In the genomic region with DNA sequence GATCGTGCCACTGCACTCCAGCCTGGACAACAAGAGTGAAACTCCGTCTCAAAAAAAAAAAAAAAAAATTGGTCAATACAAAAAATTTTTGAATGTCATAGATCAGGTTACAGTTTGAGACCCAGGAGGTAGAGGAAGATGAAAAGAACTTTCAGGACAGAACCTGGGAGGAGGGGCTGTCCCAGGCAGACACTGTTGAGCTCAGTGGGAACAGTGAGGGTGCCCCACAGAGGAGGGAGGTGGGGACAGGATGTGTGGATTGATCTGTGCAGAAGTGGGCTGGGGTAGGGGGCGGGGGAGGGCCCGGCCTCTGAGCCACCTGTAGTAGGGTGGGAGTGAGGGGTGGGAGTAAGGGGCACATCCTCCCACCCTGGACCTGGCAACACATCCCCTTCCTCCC, we compare ENCODE assay signal across 18 cellular contexts. TPM values are rescaled to one million over a fixed set of nuclear protein-coding genes. Genes with fewer than 3 reads are reported as not detected.
DNase-seq lines count a peak whose midpoint lies in the region; ATAC-seq and TF ChIP-seq lines count a peak whose summit lies in the region.
"Had no signal": no experiment of that assay in that cellular context is flagged by ENCODE, and none has a peak within 500 bp of the region (broad histone marks: within the 10 kb centered on the region; RNA-seq: fewer than 3 reads in every experiment).

No MANE protein-coding gene starts in this region.

- H3K4me1 Mint-ChIP-seq in CD8-positive, alpha-beta T cell (ENCODE audit: low read depth) = peaks cover 49% of the 10 kb centered on the region
- peaks cover 39 to 57% of the 10 kb centered on the region in 2 donors for H3K4me1 Mint-ChIP-seq in effector memory CD8-positive, alpha-beta T cell (ENCODE audit: low read depth in 2 of 2)

- peaks cover 32% of the 10 kb centered on the region for H3F3A ChIP-seq in MM.1S (ENCODE audit: insufficient read depth, low read length)

- H3K27ac ChIP-seq in BLaER1 (no peak overlapping the region), MM.1S (ENCODE audit: low read length) (peak overlapping the region; percentile 98), uterus (no peak overlapping the region)
- no peak overlapping the region for H3K27ac ChIP-seq in CD8-positive, alpha-beta T cell (ENCODE audit: low read depth, low read length)
- H3K27ac ChIP-seq: ascending aorta, ovary, tibial artery had no signal

- ATAC-seq in CD8-positive, alpha-beta T cell = no peak
- no peak for ATAC-seq in effector memory CD8-positive, alpha-beta T cell (replicated peaks)
- no peak for ATAC-seq in GM18511 (IDR thresholded peaks at IDR 0.05; ENCODE audit: unreplicated experiment)
- no peak for ATAC-seq in HG03159 (IDR thresholded peaks at IDR 0.05; ENCODE audit: unreplicated experiment)
- ATAC-seq in HG03457 (IDR thresholded peaks at IDR 0.05; ENCODE audit: unreplicated experiment) = no peak
- ATAC-seq: sciatic nerve had no signal

- H3K4me3 ChIP-seq in BLaER1 (no peak overlapping the region), MM.1S (ENCODE audit: low read length) (peak overlapping the region; percentile 28; the same call in 1 of the 2 replicates), uterus (no peak overlapping the region)
- no peak overlapping the region for H3K4me3 ChIP-seq in CD8-positive, alpha-beta T cell (ENCODE audit: low read depth, low read length)
- H3K4me3 ChIP-seq: ascending aorta, mucosa of descending colon, ovary, tibial artery had no signal

- peaks cover 2% of the 10 kb centered on the region for H3K27me3 Mint-ChIP-seq in CD8-positive, alpha-beta T cell (ENCODE audit: low read depth)
- peaks cover 0 to 18% of the 10 kb centered on the region in 2 donors for H3K27me3 Mint-ChIP-seq in effector memory CD8-positive, alpha-beta T cell

- H4K20me1 ChIP-seq in BLaER1 = peaks cover 49% of the 10 kb centered on the region; the same call in 1 of the 2 replicates
- no peaks in the 10 kb centered on the region for H4K20me1 ChIP-seq in MM.1S (ENCODE audit: insufficient read depth, low read length)

- H3K4me2 ChIP-seq in BLaER1 (peak overlapping the region; percentile 83), MM.1S (ENCODE audit: low read depth, low read length) (peak overlapping the region; percentile 89)

- H2AFZ ChIP-seq in MM.1S (ENCODE audit: low read length) = no peak overlapping the region

- TF ChIP-seq CTCF in CD8-positive, alpha-beta T cell (IDR thresholded peaks at IDR 0.05) = no peak
- TF ChIP-seq CTCF in MM.1S (IDR thresholded peaks at IDR 0.05; ENCODE audit: low read length) = no peak
- no peak for TF ChIP-seq CTCF in uterus (IDR thresholded peaks at IDR 0.05)

- H3K9me3 ChIP-seq in BLaER1 = no peaks in the 10 kb centered on the region
- H3K9me3 ChIP-seq in CD8-positive, alpha-beta T cell (ENCODE audit: low read length) = no peaks in the 10 kb centered on the region
- H3K9me3 ChIP-seq in MM.1S (replicated peaks; ENCODE audit: insufficient read depth, low read length) = no peaks in the 10 kb centered on the region
- no peaks in the 10 kb centered on the region for H3K9me3 ChIP-seq in uterus
- H3K9me3 ChIP-seq: ascending aorta, mucosa of descending colon, ovary, tibial artery had no signal

- H3K4me1 ChIP-seq in BLaER1 (peaks cover 84% of the 10 kb centered on the region), MM.1S (ENCODE audit: low read length) (peaks cover 37% of the 10 kb centered on the region), uterus (no peaks in the 10 kb centered on the region)
- H3K4me1 ChIP-seq in CD8-positive, alpha-beta T cell (ENCODE audit: insufficient read depth, low read length) = peaks cover 56% of the 10 kb centered on the region
- H3K4me1 ChIP-seq: ascending aorta, tibial artery had no signal

- H3K36me3 Mint-ChIP-seq in CD8-positive, alpha-beta T cell = no peaks in the 10 kb centered on the region
- peaks cover 10% of the 10 kb centered on the region for H3K36me3 Mint-ChIP-seq in effector memory CD8-positive, alpha-beta T cell (ENCODE audit: insufficient read depth)

- H3K9me2 ChIP-seq in MM.1S (replicated peaks; ENCODE audit: insufficient read depth, low read length) = no peaks in the 10 kb centered on the region

- DNase-seq in CD8-positive, alpha-beta T cell = no peak
- DNase-seq in MM.1S (peak; percentile 40), uterus (no peak)
- no peak for DNase-seq in effector memory CD8-positive, alpha-beta T cell
- DNase-seq: activated CD4-positive, alpha-beta T cell treated with anti-CD3 and anti-CD28 coated beads for 4 hours; NCI-H1436; NCI-H345; ovary; SHP77; tibial artery had no signal

- H3K36me3 ChIP-seq in BLaER1 (no peaks in the 10 kb centered on the region), MM.1S (replicated peaks; ENCODE audit: insufficient read depth, low read length) (no peaks in the 10 kb centered on the region), uterus (no peaks in the 10 kb centered on the region)
- H3K36me3 ChIP-seq in CD8-positive, alpha-beta T cell (ENCODE audit: insufficient read depth, low read length) = no peaks in the 10 kb centered on the region
- H3K36me3 ChIP-seq: ascending aorta, ovary, tibial artery had no signal

- CTCF ChIA-PET in CD8-positive, alpha-beta T cell (lab: Charles Lee) = interaction anchor here (0.7 to 2.6 kb wide), 5 partner anchors 9 to 175 kb away, joined by 3 to 17 read pairs (median 3); no protein-coding TSS in a partner anchor

- H3K9ac ChIP-seq in BLaER1 (no peak overlapping the region), MM.1S (ENCODE audit: low read length) (peak overlapping the region; percentile 65)

- peaks cover 9% of the 10 kb centered on the region; the same call in 1 of the 2 replicates for H3K79me2 ChIP-seq in MM.1S (ENCODE audit: low read length)

- H3K9me3 Mint-ChIP-seq in CD8-positive, alpha-beta T cell = no peaks in the 10 kb centered on the region
- H3K9me3 Mint-ChIP-seq in effector memory CD8-positive, alpha-beta T cell = no peaks in the 10 kb centered on the region
- H3K9me3 Mint-ChIP-seq: activated T-cell treated with anti-CD3 and anti-CD28 coated beads, Interleukin-2, amount 50 U/mL, for 72 hours had no signal

- no peak for TF ChIP-seq POLR2A in uterus (IDR thresholded peaks at IDR 0.05)

- H3K27me3 ChIP-seq in BLaER1 = peaks cover 13% of the 10 kb centered on the region
- H3K27me3 ChIP-seq in CD8-positive, alpha-beta T cell (ENCODE audit: insufficient read depth, low read length) = no peaks in the 10 kb centered on the region
- H3K27me3 ChIP-seq in MM.1S (replicated peaks; ENCODE audit: insufficient read depth, low read length) = no peaks in the 10 kb centered on the region
- peaks cover 0 to 9% of the 10 kb centered on the region in 2 donors for H3K27me3 ChIP-seq in uterus
- H3K27me3 ChIP-seq: ascending aorta, ovary had no signal

- intact Hi-C loops in CD8-positive, alpha-beta T cell (cut with DNase I, micrococcal nuclease) = no loop called here
- intact Hi-C loops in uterus (cut with DNase I; ENCODE audit: low total_unique reads) = no loop called here

- no peak overlapping the region for H3K27ac Mint-ChIP-seq in CD8-positive, alpha-beta T cell
- H3K27ac Mint-ChIP-seq in effector memory CD8-positive, alpha-beta T cell = peak overlapping the region; percentile 35 to 87
- H3K27ac Mint-ChIP-seq: activated T-cell treated with anti-CD3 and anti-CD28 coated beads, Interleukin-2, amount 50 U/mL, for 72 hours had no signal

- H3K4me3 Mint-ChIP-seq in CD8-positive, alpha-beta T cell = peak overlapping the region; percentile 26
- peak overlapping the region; percentile 63 to 72 for H3K4me3 Mint-ChIP-seq in effector memory CD8-positive, alpha-beta T cell

- POLR2A ChIA-PET in CD8-positive, alpha-beta T cell (lab: Charles Lee) = interaction anchor here (0.8 to 2.3 kb wide), 2 partner anchors 12 to 285 kb away, joined by 3 to 11 read pairs; no protein-coding TSS in a partner anchor

RNA-seq across cellular contexts. Expression of a gene that starts 58.3 kb away (rescaled TPM):
- total RNA-seq in CD8-positive, alpha-beta T cell = 10 to 100 TPM; 53.8 to 58.7 TPM
- total RNA-seq in uterus = 100 to 1,000 TPM in 1 of 4 donors, 10 to 100 TPM in 2, 1 to 10 TPM in 1; 8.2 to 111 (median 66.9) TPM

RNA-seq across cellular contexts. Expression of a gene that starts 58.4 kb away (rescaled TPM):
- 10 to 100 TPM; 39.4 to 44.2 TPM for total RNA-seq in CD8-positive, alpha-beta T cell
- total RNA-seq in uterus = 10 to 100 TPM in 2 of 4 donors, 1 to 10 TPM in 2; 7.6 to 18.9 (median 13.4) TPM
